32 cellular contexts compared by ENCODE assay signal in the genomic region with DNA sequence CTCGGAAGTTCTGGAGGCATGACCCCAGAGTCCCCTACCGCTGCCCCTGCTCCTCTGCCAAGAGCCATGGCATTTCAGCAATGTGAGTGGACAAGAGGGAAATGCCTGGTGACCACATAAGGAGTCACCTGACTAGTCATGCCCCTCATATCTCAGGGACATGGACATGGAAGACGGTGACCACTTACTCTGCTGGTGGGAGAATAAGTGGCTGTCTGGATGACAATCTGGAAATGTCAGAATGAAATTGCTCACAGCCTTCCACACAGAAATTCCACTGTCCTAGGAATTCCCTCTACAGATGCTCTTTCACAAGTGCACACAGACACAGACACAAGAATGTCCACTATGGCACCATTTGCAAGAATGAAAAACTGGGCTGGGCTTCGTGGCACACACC. TPM values are rescaled to one million over a fixed set of nuclear protein-coding genes. Genes with fewer than 3 reads are reported as not detected.
DNase-seq lines count a peak whose midpoint lies in the region; ATAC-seq and TF ChIP-seq lines count a peak whose summit lies in the region.
"Had no signal": no experiment of that assay in that cellular context is flagged by ENCODE, and none has a peak within 500 bp of the region (broad histone marks: within the 10 kb centered on the region; RNA-seq: fewer than 3 reads in every experiment).

No MANE protein-coding gene starts in this region.

- H3K27ac Mint-ChIP-seq in activated T-cell treated with anti-CD3 and anti-CD28 coated beads, Interleukin-2, amount 50 U/mL, for 72 hours, result no peak overlapping the region
- H3K27ac Mint-ChIP-seq: activated CD4-positive, alpha-beta T cell treated with anti-CD3 and anti-CD28 coated beads for 36 hours; activated naive CD8-positive, alpha-beta T cell treated with anti-CD3 and anti-CD28 coated beads, Interleukin-2, amount 10 ng/mL, durations not matched to agents 7 days and 5 days; immature natural killer cell; stimulated activated naive CD8-positive, alpha-beta T cell treated with anti-CD3 and anti-CD28 coated beads, Interleukin-15, amount 100 ng/mL, for 72 hours had no signal

- in situ Hi-C loops in SK-MEL-5 (cut with HindIII; ENCODE audit: low pct_unique_long_range_greater_than_20kb, low sequenced_read_pairs), result no loop called here

- H3K4me1 Mint-ChIP-seq in activated T-cell treated with anti-CD3 and anti-CD28 coated beads, Interleukin-2, amount 50 U/mL, for 72 hours (ENCODE audit: low read depth), result no peaks in the 10 kb centered on the region
- H3K4me1 Mint-ChIP-seq: activated CD4-positive, alpha-beta T cell treated with anti-CD3 and anti-CD28 coated beads for 36 hours; activated naive CD8-positive, alpha-beta T cell treated with anti-CD3 and anti-CD28 coated beads, Interleukin-2, amount 10 ng/mL, durations not matched to agents 7 days and 5 days; immature natural killer cell; naive B cell; stimulated activated naive CD8-positive, alpha-beta T cell treated with anti-CD3 and anti-CD28 coated beads, Interleukin-15, amount 100 ng/mL, for 72 hours had no signal

- intact Hi-C loops in posterior vena cava (cut with DNase I), result no loop called here
- intact Hi-C loops in right lobe of liver (cut with DNase I), result no loop called here

- no peak for TF ChIP-seq POLR2A in right lobe of liver (IDR thresholded peaks at IDR 0.05)

- DNase-seq in AG08395 (ENCODE audit: low spot score) (peak; percentile 51), HK-2 (ENCODE audit: unreplicated experiment) (peak; percentile 38), SK-MEL-5 (ENCODE audit: low read depth, low spot score) (peak; percentile 21), posterior vena cava (ENCODE audit: low spot score) (no peak), right lobe of liver (no peak)
- DNase-seq in activated T-cell treated with anti-CD3 and anti-CD28 coated beads, Interleukin-2, amount 50 U/mL, for 72 hours, result no peak
- DNase-seq: activated CD4-positive, alpha-beta T cell treated with anti-CD3 and anti-CD28 coated beads for 36 hours; activated gamma-delta T cell; activated naive CD8-positive, alpha-beta T cell treated with anti-CD3 and anti-CD28 coated beads, Interleukin-2, amount 10 ng/mL, durations not matched to agents 7 days and 5 days; activated T-cell treated with anti-CD3 and anti-CD28 coated beads for 4 hours; cerebellar nuclear complex; DMS79 treated with DMSO at 0.1 percent for 48 hours; esophagus squamous epithelium; immature natural killer cell; mesendoderm; naive B cell; NCI-H1092; NCI-H187 treated with DMSO at 0.1 percent for 48 hours; NCI-H526; stimulated activated CD4-positive, alpha-beta T cell treated with anti-CD3 and anti-CD28 coated beads, Interleukin-1b, Interleukin-23, amount 100 ng/mL, for 48 hours; stimulated activated CD8-positive, alpha-beta memory T cell treated with anti-CD3 and anti-CD28 coated beads, Interleukin-4, amount 100 ng/mL, for 48 hours; stimulated activated naive CD8-positive, alpha-beta T cell treated with anti-CD3 and anti-CD28 coated beads, Interleukin-15, amount 100 ng/mL, for 72 hours had no signal

- H3K9me3 Mint-ChIP-seq in activated T-cell treated with anti-CD3 and anti-CD28 coated beads, Interleukin-2, amount 50 U/mL, for 72 hours, result no peaks in the 10 kb centered on the region
- H3K9me3 Mint-ChIP-seq: activated naive CD8-positive, alpha-beta T cell treated with anti-CD3 and anti-CD28 coated beads, Interleukin-2, amount 10 ng/mL, durations not matched to agents 7 days and 5 days; immature natural killer cell; naive B cell; stimulated activated naive CD8-positive, alpha-beta T cell treated with anti-CD3 and anti-CD28 coated beads, Interleukin-15, amount 100 ng/mL, for 72 hours had no signal

- no peaks in the 10 kb centered on the region for H3K36me3 ChIP-seq in mesodermal cell (ENCODE audit: control insufficient read depth, insufficient read depth, low read length)
- H3K36me3 ChIP-seq in right lobe of liver, result no peaks in the 10 kb centered on the region
- H3K36me3 ChIP-seq: esophagus squamous epithelium, left lung, neutrophil had no signal

- TF ChIP-seq CTCF in right lobe of liver (IDR thresholded peaks at IDR 0.05), result no peak

- no peaks in the 10 kb centered on the region for H3K27me3 Mint-ChIP-seq in activated T-cell treated with anti-CD3 and anti-CD28 coated beads, Interleukin-2, amount 50 U/mL, for 72 hours (ENCODE audit: low read depth)
- H3K27me3 Mint-ChIP-seq: activated CD4-positive, alpha-beta T cell treated with anti-CD3 and anti-CD28 coated beads for 36 hours; activated naive CD8-positive, alpha-beta T cell treated with anti-CD3 and anti-CD28 coated beads, Interleukin-2, amount 10 ng/mL, durations not matched to agents 7 days and 5 days; naive B cell; stimulated activated naive CD8-positive, alpha-beta T cell treated with anti-CD3 and anti-CD28 coated beads, Interleukin-15, amount 100 ng/mL, for 72 hours had no signal

- H3K4me3 Mint-ChIP-seq in activated T-cell treated with anti-CD3 and anti-CD28 coated beads, Interleukin-2, amount 50 U/mL, for 72 hours, result no peak overlapping the region
- H3K4me3 Mint-ChIP-seq: activated CD4-positive, alpha-beta T cell treated with anti-CD3 and anti-CD28 coated beads for 36 hours; activated naive CD8-positive, alpha-beta T cell treated with anti-CD3 and anti-CD28 coated beads, Interleukin-2, amount 10 ng/mL, durations not matched to agents 7 days and 5 days; immature natural killer cell; naive B cell; stimulated activated naive CD8-positive, alpha-beta T cell treated with anti-CD3 and anti-CD28 coated beads, Interleukin-15, amount 100 ng/mL, for 72 hours had no signal

- no peak overlapping the region for H3K4me3 ChIP-seq in mesodermal cell (ENCODE audit: extremely low read depth, insufficient read depth, low read length, poor library complexity, severe bottlenecking)
- no peak overlapping the region for H3K4me3 ChIP-seq in right lobe of liver
- H3K4me3 ChIP-seq: esophagus squamous epithelium, left lung, skin epidermis had no signal

- 88 to 96% methylated on average over 2 to 3 of the region's 4 CpGs for WGBS in mesodermal cell (ENCODE audit: insufficient coverage in 2 of 2), 2 experiments
- 83% methylated on average over 4 of the region's 4 CpGs for WGBS in right lobe of liver (ENCODE audit: insufficient coverage, low coverage, low lambda C conversion rate, missing lambda C conversion rate)

- H3K27me3 ChIP-seq in right lobe of liver, result no peaks in the 10 kb centered on the region
- H3K27me3 ChIP-seq: esophagus squamous epithelium, left lung, neutrophil had no signal

- no peak for ATAC-seq in right lobe of liver
- no peak for ATAC-seq in GM19035 (IDR thresholded peaks at IDR 0.05; ENCODE audit: unreplicated experiment)
- no peak for ATAC-seq in activated T-cell treated with anti-CD3 and anti-CD28 coated beads, Interleukin-2, amount 50 U/mL, for 72 hours (replicated peaks in 1 of 2)
- ATAC-seq: activated CD4-positive, alpha-beta T cell treated with anti-CD3 and anti-CD28 coated beads for 36 hours; left lung; stimulated activated naive CD8-positive, alpha-beta T cell treated with anti-CD3 and anti-CD28 coated beads, Interleukin-15, amount 100 ng/mL, for 72 hours had no signal

- no peaks in the 10 kb centered on the region for H3K36me3 Mint-ChIP-seq in activated T-cell treated with anti-CD3 and anti-CD28 coated beads, Interleukin-2, amount 50 U/mL, for 72 hours (ENCODE audit: insufficient read depth in 2 of 2)
- H3K36me3 Mint-ChIP-seq: activated naive CD8-positive, alpha-beta T cell treated with anti-CD3 and anti-CD28 coated beads, Interleukin-2, amount 10 ng/mL, durations not matched to agents 7 days and 5 days; immature natural killer cell; naive B cell had no signal

- peak overlapping the region; percentile 23 for H3K27ac ChIP-seq in mesodermal cell (ENCODE audit: low read depth, low read length, severe bottlenecking)
- H3K27ac ChIP-seq in right lobe of liver, result no peak overlapping the region
- H3K27ac ChIP-seq: C4-2B, esophagus squamous epithelium, left lung, neutrophil, skin epidermis had no signal

- peaks cover 28% of the 10 kb centered on the region for H3K4me1 ChIP-seq in mesodermal cell (ENCODE audit: control insufficient read depth, insufficient read depth, low read length, poor library complexity, severe bottlenecking)
- H3K4me1 ChIP-seq in right lobe of liver, result peaks cover 0 to 3% (median 0%) of the 10 kb centered on the region in 4 donors

- H3K9me3 ChIP-seq in mesodermal cell (ENCODE audit: control insufficient read depth, low read length), result no peaks in the 10 kb centered on the region
- H3K9me3 ChIP-seq in right lobe of liver, result no peaks in the 10 kb centered on the region
- H3K9me3 ChIP-seq: esophagus squamous epithelium, left lung, neutrophil had no signal

RNA-seq across cellular contexts. Expression of gene PLEKHG5, which starts 24.3 kb away (rescaled TPM):
- total RNA-seq in SK-MEL-5 (2014; rRNA removed; shearing (Covaris generic)), result 1.7 and 2.7 TPM in 2 replicates
- 2.6 TPM in 2 replicates for polyA plus RNA-seq in SK-MEL-5 (2015; cell fraction: cytosol; rRNA removed)
- 11.4 and 15.0 TPM in 2 replicates for polyA plus RNA-seq in SK-MEL-5 (2015; cell fraction: nucleus; rRNA removed)
- 27.1 TPM for polyA plus RNA-seq in mesodermal cell (2013, experiment 1 of 2)
- 23.0 TPM for polyA plus RNA-seq in mesodermal cell (2013, experiment 2 of 2)
- total RNA-seq in posterior vena cava, result 10 to 100 TPM in 1 of 2 donors, 1 to 10 TPM in 1; 8.9 to 13.0 TPM
- total RNA-seq in right lobe of liver, result 1 to 10 TPM in 5 of 6 experiments, under 1 TPM in 1; 0.70 to 2.3 (median 1.5) TPM
- 1 to 10 TPM; 2.6 to 3.2 TPM for total RNA-seq in activated T-cell treated with anti-CD3 and anti-CD28 coated beads, Interleukin-2, amount 50 U/mL, for 72 hours

RNA-seq across cellular contexts. Expression of gene NOL9, which starts 38.5 kb away (rescaled TPM):
- total RNA-seq in SK-MEL-5 (2014; rRNA removed; shearing (Covaris generic)), result 23.4 and 25.1 TPM in 2 replicates
- polyA plus RNA-seq in SK-MEL-5 (2015; cell fraction: cytosol; rRNA removed), result 27.4 and 33.5 TPM in 2 replicates
- 21.7 and 52.7 TPM in 2 replicates for polyA plus RNA-seq in SK-MEL-5 (2015; cell fraction: nucleus; rRNA removed)
- polyA plus RNA-seq in mesodermal cell (2013, experiment 1 of 2), result 10.1 TPM
- 10.1 TPM for polyA plus RNA-seq in mesodermal cell (2013, experiment 2 of 2)
- total RNA-seq in posterior vena cava, result 10 to 100 TPM; 21.2 to 23.9 TPM
- total RNA-seq in right lobe of liver, result 10 to 100 TPM in 3 of 6 experiments, 1 to 10 TPM in 3; 8.9 to 13.1 (median 10.7) TPM
- 10 to 100 TPM; 35.8 to 42.3 TPM for total RNA-seq in activated T-cell treated with anti-CD3 and anti-CD28 coated beads, Interleukin-2, amount 50 U/mL, for 72 hours

RNA-seq across cellular contexts. Expression of gene TAS1R1, which starts 39.3 kb away (rescaled TPM):
- total RNA-seq in SK-MEL-5 (2014; rRNA removed; shearing (Covaris generic)), result not detected in 2 replicates
- 0.15 TPM in 1 of 2 replicates, not detected in the other for polyA plus RNA-seq in SK-MEL-5 (2015; cell fraction: cytosol; rRNA removed)
- not detected in 2 replicates for polyA plus RNA-seq in SK-MEL-5 (2015; cell fraction: nucleus; rRNA removed)
- not detected for polyA plus RNA-seq in mesodermal cell (2013, experiment 1 of 2)
- 0.15 TPM for polyA plus RNA-seq in mesodermal cell (2013, experiment 2 of 2)
- total RNA-seq in posterior vena cava, result not detected
- total RNA-seq in right lobe of liver, result under 1 TPM in 1 of 6 experiments, not detected in 5; 0.26 TPM
- total RNA-seq in activated T-cell treated with anti-CD3 and anti-CD28 coated beads, Interleukin-2, amount 50 U/mL, for 72 hours, result not detected
- total RNA-seq: activated naive CD8-positive, alpha-beta T cell treated with anti-CD3 and anti-CD28 coated beads, Interleukin-2, amount 10 ng/mL, durations not matched to agents 7 days and 5 days; dermis microvascular lymphatic vessel endothelial cell; esophagus squamous epithelium; frontal cortex; left lung; T-helper 2 cell treated with Interferon-gamma antibody and Interleukin-4, amounts not matched to agents 100 ng/mL and 5 ng/mL, for 36 hours had no signal
- polyA plus RNA-seq: thymus had no signal

RNA-seq across cellular contexts. Expression of gene TNFRSF25, which starts 49.8 kb away (rescaled TPM):
- 0.96 and 1.2 TPM in 2 replicates for total RNA-seq in SK-MEL-5 (2014; rRNA removed; shearing (Covaris generic))
- 0.73 and 0.93 TPM in 2 replicates for polyA plus RNA-seq in SK-MEL-5 (2015; cell fraction: cytosol; rRNA removed)
- 22.6 and 55.1 TPM in 2 replicates for polyA plus RNA-seq in SK-MEL-5 (2015; cell fraction: nucleus; rRNA removed)
- 30.6 TPM for polyA plus RNA-seq in mesodermal cell (2013, experiment 1 of 2)
- polyA plus RNA-seq in mesodermal cell (2013, experiment 2 of 2), result 24.6 TPM
- total RNA-seq in posterior vena cava (1 to 10 TPM; 7.0 to 9.2 TPM), right lobe of liver (1 to 10 TPM; 1.1 to 3.2 (median 2.1) TPM)
- total RNA-seq in activated T-cell treated with anti-CD3 and anti-CD28 coated beads, Interleukin-2, amount 50 U/mL, for 72 hours, result 100 to 1,000 TPM in 1 of 2 donors, 10 to 100 TPM in 1; 89.2 to 101 TPM

Comparison
In these comparisons a context has a peak if more than half of its experiments do, and no peak if none do; other contexts are left out.
1. DNase-seq: peak in AG08395 (single experiment), HK-2 (single experiment) and SK-MEL-5 (single experiment); none in posterior vena cava (single experiment), right lobe of liver (0 of 3) and activated T-cell treated with anti-CD3 and anti-CD28 coated beads, Interleukin-2, amount 50 U/mL, for 72 hours (0 of 2).